Comparison of ENCODE assay signal across 8 cellular contexts in genomic region chr9:70259512-70259802, GRCh38. TPM values are rescaled to one million over a fixed set of nuclear protein-coding genes. Genes with fewer than 3 reads are reported as not detected.
A peak's percentile ranks its signal among the peaks of the same experiment; 100 is the strongest.
DNase-seq lines count a peak whose midpoint lies in the region; ATAC-seq, FAIRE-seq and TF ChIP-seq lines count a peak whose summit lies in the region.

No MANE protein-coding gene starts in this region.

- H3K79me1 ChIP-seq in H1 (ENCODE audit: low read depth, low read length): no peaks in the 10 kb centered on the region

- CTCF ChIA-PET in CD4-positive, alpha-beta memory T cell (lab: Charles Lee; ENCODE audit: partially characterized antibody): no interaction called here
- CTCF ChIA-PET in H1 (lab: Charles Lee; ENCODE audit: partially characterized antibody): no interaction called here

- H3K18ac ChIP-seq in H1 (ENCODE audit: extremely low read depth, low read length): 0 out of 2 replicates have a peak overlapping the region, but pooled peaks have one; percentile 86

- no peak overlapping the region for H3K4ac ChIP-seq in H1 (replicated peaks; ENCODE audit: insufficient read length, low read depth, low read length)

- H2AFZ ChIP-seq in H1 (ENCODE audit: low read length) (0 out of 2 replicates have a peak overlapping the region, but pooled peaks have one; percentile 72), neural progenitor cell (replicated peaks) (peak overlapping the region; percentile 57)

- H3K4me1 ChIP-seq in CD4-positive, alpha-beta memory T cell (ENCODE audit: insufficient read depth, low read length): peaks cover 55% of the 10 kb centered on the region
- peaks cover 0 to 4% (median 2%) of the 10 kb centered on the region in 4 experiments; a peak in 3 of 7 replicates for H3K4me1 ChIP-seq in H1 (replicated peaks in 1 of 4; ENCODE audit: control insufficient read depth in 3 of 4, insufficient read depth in 4 of 4, low read length in 3 of 4)
- H3K4me1 ChIP-seq in neural progenitor cell: peaks cover 21% of the 10 kb centered on the region

- no peak for FAIRE-seq in H1 (lab: Jason Lieb, UNC)

- no peak overlapping the region for H4K91ac ChIP-seq in H1 (replicated peaks; ENCODE audit: insufficient read length, low read length)

- H2BK15ac ChIP-seq in H1 (ENCODE audit: low read length): no peak overlapping the region

- 7% methylated on average over 10 of the region's 10 CpGs; no CpG with 5 or more reads in 1 of the 2 experiments for WGBS in H1 (ENCODE audit: extremely low coverage in 1 of 2, insufficient coverage in 1 of 2, insufficient read length in 1 of 2, insufficient replicate concordance in 2 of 2, low coverage in 1 of 2, low lambda C conversion rate in 2 of 2, missing lambda C conversion rate in 1 of 2), 2 experiments

- peaks cover 4% of the 10 kb centered on the region for H3K36me3 ChIP-seq in CD4-positive, alpha-beta memory T cell (ENCODE audit: insufficient read depth, low read length)
- H3K36me3 ChIP-seq in H1 (ENCODE audit: control insufficient read depth in 2 of 4, insufficient read depth in 4 of 4, low read length in 3 of 4) (peaks cover 0 to 9% (median 2%) of the 10 kb centered on the region in 4 experiments; a peak in 2 of 8 replicates), neural progenitor cell (peaks cover 6% of the 10 kb centered on the region)

- no peak for ATAC-seq in left colon

- peak overlapping the region; percentile 96; the same call in 1 of the 2 replicates for H4K8ac ChIP-seq in H1 (ENCODE audit: extremely low read depth, insufficient read depth, low read length)

- no peak for DNase-seq in CD4-positive, alpha-beta memory T cell
- peak; percentile 46 for DNase-seq in NCI-H526 treated with DMSO at 0.1 percent for 48 hours (lab: John Stamatoyannopoulos, UW)
- DNase-seq in H1 (ENCODE audit: low read depth in 1 of 2, low spot score in 2 of 2): peak in 1 of 2 experiments; percentile 51
- DNase-seq in neural progenitor cell (ENCODE audit: low spot score): peak; percentile 63
- DNase-seq in foreskin melanocyte: no peak
- no peak for DNase-seq in NCI-H1105 (lab: John Stamatoyannopoulos, UW)
- no peak for DNase-seq in UCSD-AML1 (lab: John Stamatoyannopoulos, UW; ENCODE audit: unreplicated experiment)
- no peak for DNase-seq in left colon

- TF ChIP-seq CTCF in H1 (IDR thresholded peaks at IDR 0.05; ENCODE audit: control extremely low read depth in 1 of 3, insufficient read depth in 1 of 3, low read depth in 1 of 3, low read length in 3 of 3) (no peak), neural progenitor cell (IDR thresholded peaks at IDR 0.05) (no peak)

- H3K14ac ChIP-seq in H1 (ENCODE audit: insufficient read length): no peak overlapping the region

- no peak overlapping the region for H4K5ac ChIP-seq in H1 (ENCODE audit: insufficient read length, low read depth, low read length)

- H2AK5ac ChIP-seq in H1 (ENCODE audit: low read depth, low read length): no peak overlapping the region

- H3F3A ChIP-seq in neural progenitor cell (ENCODE audit: low read depth): peaks cover 18% of the 10 kb centered on the region

- no peak overlapping the region for H2BK120ac ChIP-seq in H1 (replicated peaks; ENCODE audit: low read depth, low read length)

- peaks cover 8 to 25% of the 10 kb centered on the region in 2 donors for H3K36me3 Mint-ChIP-seq in CD4-positive, alpha-beta memory T cell
- H3K36me3 Mint-ChIP-seq in neural progenitor cell: peaks cover 29% of the 10 kb centered on the region

- TF ChIP-seq POLR2A in H1 (IDR thresholded peaks at IDR 0.05; ENCODE audit: control extremely low read depth in 1 of 2, low read depth in 2 of 2, low read length in 2 of 2): no peak

- H3K4me3 ChIP-seq in CD4-positive, alpha-beta memory T cell (ENCODE audit: low read length in 2 of 2): peak overlapping the region; percentile 62 to 66
- peak overlapping the region; percentile 80 to 96 (median 92) for H3K4me3 ChIP-seq in H1 (ENCODE audit: extremely low read depth in 1 of 4, insufficient read depth in 2 of 4, low read depth in 3 of 4, low read length in 4 of 4)
- peak overlapping the region; percentile 84 for H3K4me3 ChIP-seq in neural progenitor cell

- H3K4me1 Mint-ChIP-seq in CD4-positive, alpha-beta memory T cell: peaks cover 44 to 65% (median 51%) of the 10 kb centered on the region in 4 donors
- H3K4me1 Mint-ChIP-seq in neural progenitor cell: peaks cover 64% of the 10 kb centered on the region

- H3K23ac ChIP-seq in H1 (ENCODE audit: insufficient read length): no peak overlapping the region

- H2BK12ac ChIP-seq in H1 (ENCODE audit: low read depth, low read length): no peak overlapping the region

- peak overlapping the region; percentile 65 to 86 (median 84); a peak in 6 of 7 replicates for H3K9ac ChIP-seq in H1 (replicated peaks in 1 of 4; ENCODE audit: extremely low read depth in 1 of 4, low read depth in 3 of 4, low read length in 3 of 4)
- H3K9ac ChIP-seq in neural progenitor cell: peak overlapping the region; percentile 77

- H3K27ac Mint-ChIP-seq in CD4-positive, alpha-beta memory T cell: peak overlapping the region; percentile 91 to 99 (median 97)
- peak overlapping the region; percentile 84 for H3K27ac Mint-ChIP-seq in neural progenitor cell

- H3K4me3 Mint-ChIP-seq in CD4-positive, alpha-beta memory T cell: peak overlapping the region; percentile 89 to 99 (median 96)
- peak overlapping the region; percentile 98 for H3K4me3 Mint-ChIP-seq in neural progenitor cell

- POLR2A ChIA-PET in CD4-positive, alpha-beta memory T cell (lab: Charles Lee; ENCODE audit: partially characterized antibody): interaction anchor here (2.3 to 2.4 kb wide), 2 partner anchors 154 to 160 kb away, joined by 19 to 21 read pairs; partner anchors contain the start of gene KLF9
- POLR2A ChIA-PET in H1 (lab: Charles Lee; ENCODE audit: partially characterized antibody): interaction anchor here (0.6 kb wide), 1 partner anchor 89 kb away, joined by 3 read pairs; no protein-coding TSS in a partner anchor

- H3K79me2 ChIP-seq in H1 (ENCODE audit: control insufficient read depth in 1 of 2, insufficient read depth in 2 of 2, low read length in 2 of 2): peaks cover 9 to 53% of the 10 kb centered on the region in 2 experiments
- peaks cover 57% of the 10 kb centered on the region for H3K79me2 ChIP-seq in neural progenitor cell (ENCODE audit: low read depth)

- no peaks in the 10 kb centered on the region; the same call in 1 of the 2 replicates for H3K23me2 ChIP-seq in H1 (ENCODE audit: low read depth, low read length)

- H3K27me3 ChIP-seq in CD4-positive, alpha-beta memory T cell (ENCODE audit: insufficient read depth, low read length): no peaks in the 10 kb centered on the region
- no peaks in the 10 kb centered on the region for H3K27me3 ChIP-seq in H1 (replicated peaks in 1 of 4; ENCODE audit: control insufficient read depth in 3 of 4, extremely low read depth in 1 of 4, insufficient read depth in 3 of 4, low read length in 3 of 4)
- H3K27me3 ChIP-seq in neural progenitor cell: no peaks in the 10 kb centered on the region

- no peak for TF ChIP-seq EP300 in H1 (IDR thresholded peaks at IDR 0.05; ENCODE audit: borderline replicate concordance in 1 of 2, low read depth in 2 of 2, low read length in 2 of 2)

- peak overlapping the region; percentile 95 for H3K27ac ChIP-seq in CD4-positive, alpha-beta memory T cell (ENCODE audit: low read depth, low read length)
- H3K27ac ChIP-seq in H1 (ENCODE audit: low read depth, low read length): peak overlapping the region; percentile 73; the same call in 1 of the 2 replicates
- H3K27ac ChIP-seq in neural progenitor cell: no peak overlapping the region

- H4K20me1 ChIP-seq in H1 (replicated peaks in 1 of 2; ENCODE audit: control insufficient read depth in 1 of 2, insufficient read depth in 2 of 2, low read length in 2 of 2) (peaks cover 6 to 7% of the 10 kb centered on the region in 2 experiments), neural progenitor cell (ENCODE audit: low read depth) (peaks cover 49% of the 10 kb centered on the region)

- H3K27me3 Mint-ChIP-seq in CD4-positive, alpha-beta memory T cell: no peaks in the 10 kb centered on the region
- peaks cover 2% of the 10 kb centered on the region for H3K27me3 Mint-ChIP-seq in neural progenitor cell (ENCODE audit: insufficient read depth, low read depth)

- TF ChIP-seq RAD21 in H1 (IDR thresholded peaks at IDR 0.05 in 1 of 2, conservative IDR thresholded peaks at IDR 0.05 in 1 of 2; ENCODE audit: low read depth in 2 of 2, low read length in 2 of 2): no peak

- intact Hi-C loops in CD4-positive, alpha-beta memory T cell (cut with micrococcal nuclease): loop anchor here (1.0 to 5.0 kb wide), 3 partner anchors 155 to 1651 kb away; partner anchors contain the start of genes ABHD17B, C9orf85, FXN and KLF9
- intact Hi-C loops in left colon (cut with DNase I, micrococcal nuclease): no loop called here

- H3K56ac ChIP-seq in H1 (replicated peaks; ENCODE audit: insufficient read length, low read depth, low read length): peak overlapping the region; percentile 70

- no peaks in the 10 kb centered on the region for H3K9me3 ChIP-seq in CD4-positive, alpha-beta memory T cell (ENCODE audit: control insufficient read depth in 1 of 2, low read length in 2 of 2)
- H3K9me3 ChIP-seq in H1 (ENCODE audit: insufficient read depth in 2 of 2, low read depth in 1 of 2, low read length in 1 of 2) (no peaks in the 10 kb centered on the region), neural progenitor cell (ENCODE audit: low read depth) (no peaks in the 10 kb centered on the region)

- no peak overlapping the region for H2BK20ac ChIP-seq in H1 (ENCODE audit: low read length)

- H2BK5ac ChIP-seq in H1 (ENCODE audit: low read depth, low read length): no peak overlapping the region

- H3K4me2 ChIP-seq in H1 (ENCODE audit: insufficient read depth in 1 of 2, low read depth in 2 of 2, low read length in 2 of 2) (peak overlapping the region; percentile 81 to 86), neural progenitor cell (peak overlapping the region; percentile 85)

- no peaks in the 10 kb centered on the region for H3K9me3 Mint-ChIP-seq in CD4-positive, alpha-beta memory T cell
- H3K9me3 Mint-ChIP-seq in neural progenitor cell: no peaks in the 10 kb centered on the region

TF ChIP-seq in H1, 55 proteins besides CTCF, POLR2A, EP300 and RAD21:
- TF ChIP-seq TAF1 (IDR thresholded peaks at IDR 0.05; ENCODE audit: low read depth, low read length): no peak
TF ChIP-seq in H1: peak in this region for 0.

RNA-seq across cellular contexts. Expression of gene SMC5, which starts 0.7 kb away (rescaled TPM):
- total RNA-seq in CD4-positive, alpha-beta memory T cell: 10 to 100 TPM; 43.7 to 48.3 TPM
- 10 to 100 TPM; 11.8 to 24.9 TPM for polyA plus RNA-seq in CD4-positive, alpha-beta memory T cell
- total RNA-seq in H1 (2021; fragmentation: NEBNext Ultra II Directional; extraction: Animal tissue kit (Norgen Biotek cat#: 25700)): 22.5 and 22.6 TPM in 2 replicates
- polyA plus RNA-seq in H1 (2011; rRNA removed): 3.8 and 4.5 TPM in 2 replicates
- polyA plus RNA-seq in H1 (2011; cell fraction: cytosol; rRNA removed): 8.3 TPM
- polyA plus RNA-seq in H1 (2011; cell fraction: nucleus; rRNA removed): 4.8 TPM
- polyA plus RNA-seq in H1 (2012, experiment 1 of 2): 6.3 to 16.5 TPM (median 7.3 TPM) in 4 replicates
- 0.50 TPM for polyA plus RNA-seq in H1 (2012, experiment 2 of 2)
- polyA plus RNA-seq in H1 (2013, experiment 1 of 2): 17.1 TPM
- 15.6 TPM for polyA plus RNA-seq in H1 (2013, experiment 2 of 2)
- 5.3 and 8.9 TPM in 2 replicates for polyA minus RNA-seq in H1 (2011; rRNA and poly(A)+ RNA removed)
- polyA minus RNA-seq in H1 (2011; cell fraction: cytosol; rRNA and poly(A)+ RNA removed): 7.9 TPM
- polyA minus RNA-seq in H1 (2011; cell fraction: nucleus; rRNA and poly(A)+ RNA removed): 16.3 TPM
- total RNA-seq in neural progenitor cell (ENCODE audit: low replicate concordance) (35.2 and 63.1 TPM in 2 replicates), left colon (10 to 100 TPM; 29.0 to 36.7 TPM)

Comparison
In these comparisons a context has a peak if more than half of its experiments do, and no peak if none do; other contexts are left out.
1. DNase-seq: peak in NCI-H526 treated with DMSO at 0.1 percent for 48 hours (single experiment) and neural progenitor cell (single experiment); none in CD4-positive, alpha-beta memory T cell (0 of 5), foreskin melanocyte (single experiment), NCI-H1105 (single experiment), UCSD-AML1 (single experiment) and left colon (0 of 2).
2. Peak in every context shown above with its lines, with median percentiles within 50 percentile points of each other: H3K4me3 ChIP-seq.